Comparison of ENCODE assay signal across 19 cellular contexts in genomic region chr21:42089665-42090310, GRCh38. TPM values are rescaled to one million over a fixed set of nuclear protein-coding genes. Genes with fewer than 3 reads are reported as not detected.
"Had no signal": no experiment of that assay in that cellular context is flagged by ENCODE, and none has a peak within 500 bp of the region (broad histone marks: within the 10 kb centered on the region; RNA-seq: fewer than 3 reads in every experiment).

No MANE protein-coding gene starts in this region.

- H3K4me1 Mint-ChIP-seq: memory B cell had no signal

- H3K9ac ChIP-seq: parathyroid adenoma had no signal

- H3K9me3 ChIP-seq: right lobe of liver, testis, upper lobe of left lung had no signal

- H3K36me3 ChIP-seq: esophagus muscularis mucosa, gastroesophageal sphincter, heart left ventricle, right lobe of liver, upper lobe of left lung had no signal

- H3K27me3 Mint-ChIP-seq: activated T-cell treated with anti-CD3 and anti-CD28 coated beads, Interleukin-2, amount 50 U/mL, for 24 hours had no signal

- H3K4me3 Mint-ChIP-seq: activated CD8-positive, alpha-beta T cell treated with anti-CD3 and anti-CD28 coated beads, Interleukin-2, amount 10 ng/mL, durations not matched to agents 7 days and 5 days; activated naive CD4-positive, alpha-beta T cell treated with anti-CD3 and anti-CD28 coated beads, Interleukin-2, amount 10 ng/mL, durations not matched to agents 7 days and 5 days; activated T-cell treated with anti-CD3 and anti-CD28 coated beads, Interleukin-2, amount 50 U/mL, for 24 hours; memory B cell; natural killer cell treated with Interleukin-12 subunit alpha and Interleukin-12 subunit beta and Interleukin-15 and Interleukin-18, amount 100 ng/mL, for 72 hours had no signal

- H3K36me3 Mint-ChIP-seq: activated naive CD4-positive, alpha-beta T cell treated with anti-CD3 and anti-CD28 coated beads, Interleukin-2, amount 10 ng/mL, durations not matched to agents 7 days and 5 days; memory B cell; natural killer cell treated with Interleukin-12 subunit alpha and Interleukin-12 subunit beta and Interleukin-15 and Interleukin-18, amount 100 ng/mL, for 72 hours had no signal

- DNase-seq: activated CD4-positive, alpha-beta T cell treated with anti-CD3 and anti-CD28 coated beads for 4 hours; activated CD8-positive, alpha-beta T cell treated with anti-CD3 and anti-CD28 coated beads, Interleukin-2, amount 10 ng/mL, durations not matched to agents 7 days and 5 days; activated T-cell treated with anti-CD3 and anti-CD28 coated beads, Interleukin-2, amount 50 U/mL, for 24 hours; effector CD4-positive, alpha-beta T cell; kidney glomerular epithelial cell; left ventricle myocardium superior; right lobe of liver; upper lobe of left lung had no signal

- ATAC-seq: gastroesophageal sphincter, heart left ventricle, left ventricle myocardium superior had no signal

- H3K27ac Mint-ChIP-seq: activated CD8-positive, alpha-beta T cell treated with anti-CD3 and anti-CD28 coated beads, Interleukin-2, amount 10 ng/mL, durations not matched to agents 7 days and 5 days; activated naive CD4-positive, alpha-beta T cell treated with anti-CD3 and anti-CD28 coated beads, Interleukin-2, amount 10 ng/mL, durations not matched to agents 7 days and 5 days; activated T-cell treated with anti-CD3 and anti-CD28 coated beads, Interleukin-2, amount 50 U/mL, for 24 hours; memory B cell; natural killer cell treated with Interleukin-12 subunit alpha and Interleukin-12 subunit beta and Interleukin-15 and Interleukin-18, amount 100 ng/mL, for 72 hours; T-helper 1 cell treated with Interleukin-12 subunit alpha and Interleukin-12 subunit beta and Interleukin-4 antibody, amounts not matched to agents 30 μg/mL and 1 μg/mL, for 36 hours had no signal

- H3K27me3 ChIP-seq: testis, upper lobe of left lung had no signal

- H3K9me3 Mint-ChIP-seq: activated naive CD4-positive, alpha-beta T cell treated with anti-CD3 and anti-CD28 coated beads, Interleukin-2, amount 10 ng/mL, durations not matched to agents 7 days and 5 days; activated T-cell treated with anti-CD3 and anti-CD28 coated beads, Interleukin-2, amount 50 U/mL, for 24 hours; memory B cell; natural killer cell treated with Interleukin-12 subunit alpha and Interleukin-12 subunit beta and Interleukin-15 and Interleukin-18, amount 100 ng/mL, for 72 hours; T-helper 1 cell treated with Interleukin-12 subunit alpha and Interleukin-12 subunit beta and Interleukin-4 antibody, amounts not matched to agents 30 μg/mL and 1 μg/mL, for 36 hours had no signal

- H3K27ac ChIP-seq: esophagus muscularis mucosa, gastroesophageal sphincter, heart left ventricle, parathyroid adenoma, right lobe of liver, testis, upper lobe of left lung had no signal

- H3K4me3 ChIP-seq: esophagus muscularis mucosa, gastroesophageal sphincter, heart left ventricle, right lobe of liver, testis, upper lobe of left lung had no signal

- H3K4me1 ChIP-seq: esophagus muscularis mucosa, gastroesophageal sphincter, parathyroid adenoma, right lobe of liver had no signal

- H2AFZ ChIP-seq: parathyroid adenoma had no signal

RNA-seq across cellular contexts. Expression of gene UMODL1, which starts 18.7 kb away (rescaled TPM):
- total RNA-seq: activated CD8-positive, alpha-beta T cell treated with anti-CD3 and anti-CD28 coated beads, Interleukin-2, amount 10 ng/mL, durations not matched to agents 7 days and 5 days; gastroesophageal sphincter; left ventricle myocardium superior; mucosa of gallbladder; natural killer cell treated with Interleukin-12 subunit alpha and Interleukin-12 subunit beta and Interleukin-15 and Interleukin-18, amount 100 ng/mL, for 72 hours had no signal
- polyA plus RNA-seq: aorta, heart left ventricle had no signal
